In the genomic region with DNA sequence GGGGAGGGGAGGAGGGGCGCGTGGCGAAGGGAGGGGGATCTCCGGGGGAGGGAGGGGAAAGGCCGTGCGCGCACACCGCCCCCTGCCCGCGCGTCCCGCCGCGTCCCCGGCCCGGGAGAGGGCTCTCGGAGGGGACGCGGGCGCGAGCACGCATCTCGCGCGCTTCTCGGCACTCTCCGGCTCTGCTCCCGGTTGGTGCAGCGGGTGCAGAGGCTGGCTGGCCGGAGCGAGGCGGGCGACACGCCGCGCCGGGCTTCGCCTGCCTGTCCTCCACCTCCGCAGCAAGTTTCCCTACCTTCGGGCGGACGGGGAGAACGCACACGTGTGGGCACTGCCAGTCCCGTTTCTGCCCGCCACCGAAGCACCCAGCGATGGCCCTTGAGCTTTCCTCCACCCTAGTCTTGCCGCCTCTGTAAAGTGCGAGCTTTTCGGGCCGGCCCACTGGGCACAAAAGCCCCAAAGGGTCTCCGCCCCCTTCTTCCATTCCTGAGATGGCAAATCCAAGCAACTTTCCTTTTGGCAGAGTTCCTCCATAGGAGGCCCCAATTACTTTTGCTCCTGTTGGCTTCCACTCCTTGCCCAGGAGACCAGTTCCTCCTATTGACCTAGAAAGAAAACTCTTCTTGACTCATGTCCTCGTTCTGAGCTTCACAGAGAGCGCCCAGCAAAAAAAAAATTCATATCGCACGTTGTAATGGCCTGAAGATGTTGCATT, we compare ENCODE assay signal across 8 cellular contexts. TPM values are rescaled to one million over a fixed set of nuclear protein-coding genes. Genes with fewer than 3 reads are reported as not detected.
A peak's percentile ranks its signal among the peaks of the same experiment; 100 is the strongest.
DNase-seq lines count a peak whose midpoint lies in the region; ATAC-seq and TF ChIP-seq lines count a peak whose summit lies in the region.

No MANE protein-coding gene starts in this region.

- DNase-seq in GF-D8 (lab: John Stamatoyannopoulos, UW), result peak; percentile 45
- peak; percentile 61 for DNase-seq in GOT3 (lab: John Stamatoyannopoulos, UW)
- peak; percentile 64 to 72 for DNase-seq in Kasumi-1 (lab: John Stamatoyannopoulos, UW)
- peak; percentile 98 for DNase-seq in SK-N-SH
- peak; percentile 72 for DNase-seq in amniotic epithelial cell (ENCODE audit: low read depth)
- peak; percentile 80 for DNase-seq in left ventricle myocardium inferior
- DNase-seq in psoas muscle, result peak; percentile 79 to 90

- no peaks in the 10 kb centered on the region for H3K9me3 ChIP-seq in SK-N-SH
- H3K9me3 ChIP-seq in left ventricle myocardium inferior (replicated peaks), result no peaks in the 10 kb centered on the region
- no peaks in the 10 kb centered on the region for H3K9me3 ChIP-seq in psoas muscle

- CTCF ChIA-PET in SK-N-SH (lab: Yijun Ruan, JAX), result interaction anchor here (0.6 to 23.1 kb wide), 12 partner anchors 10 to 140 kb away, joined by 3 to 272 read pairs (median 5); a partner anchor contains a TSS

- peak overlapping the region; percentile 89 to 97 for H3K27ac ChIP-seq in SK-N-SH (ENCODE audit: low read depth in 2 of 2, low read length in 1 of 2)
- peak overlapping the region; percentile 98 for H3K27ac ChIP-seq in left ventricle myocardium inferior (replicated peaks)
- peak overlapping the region; percentile 92 for H3K27ac ChIP-seq in psoas muscle

- H4K20me1 ChIP-seq in SK-N-SH (ENCODE audit: insufficient read depth), result no peaks in the 10 kb centered on the region; the same call in 1 of the 2 replicates

- H3K27me3 ChIP-seq in SK-N-SH (ENCODE audit: insufficient read depth) (no peaks in the 10 kb centered on the region), left ventricle myocardium inferior (ENCODE audit: low read depth) (no peaks in the 10 kb centered on the region), psoas muscle (ENCODE audit: insufficient read depth in 3 of 3, low read length in 2 of 3) (no peaks in the 10 kb centered on the region)

- H3K9ac ChIP-seq in SK-N-SH, result peak overlapping the region; percentile 83

- H3F3A ChIP-seq in SK-N-SH (replicated peaks; ENCODE audit: insufficient read depth), result peaks cover 20% of the 10 kb centered on the region

- H3K36me3 ChIP-seq in SK-N-SH (replicated peaks in 1 of 2; ENCODE audit: control insufficient read depth in 1 of 2, insufficient read depth in 2 of 2, low read length in 1 of 2), result peaks cover 39 to 40% of the 10 kb centered on the region in 2 experiments
- H3K36me3 ChIP-seq in left ventricle myocardium inferior, result peaks cover 43% of the 10 kb centered on the region
- H3K36me3 ChIP-seq in psoas muscle (ENCODE audit: insufficient read depth in 1 of 2, low read depth in 1 of 2), result peaks cover 0 to 44% of the 10 kb centered on the region in 2 donors

- H3K9me2 ChIP-seq in SK-N-SH, result no peaks in the 10 kb centered on the region

- peak overlapping the region; percentile 77 to 78 for H3K4me3 ChIP-seq in SK-N-SH (ENCODE audit: low read depth in 2 of 2, low read length in 1 of 2)
- peak overlapping the region; percentile 84 for H3K4me3 ChIP-seq in left ventricle myocardium inferior
- peak overlapping the region; percentile 77 for H3K4me3 ChIP-seq in psoas muscle

- 15% methylated on average over 8 of the region's 57 CpGs for WGBS in SK-N-SH (ENCODE audit: low lambda C conversion rate)
- 0 to 1% (median 1%) methylated on average over 41 to 55 of the region's 57 CpGs for WGBS in psoas muscle, 3 donors

- peaks cover 41% of the 10 kb centered on the region for H3K79me2 ChIP-seq in SK-N-SH (ENCODE audit: insufficient read depth)

- TF ChIP-seq RAD21 in SK-N-SH (IDR thresholded peaks at IDR 0.05; ENCODE audit: low read length), result no peak

- TF ChIP-seq CTCF in SK-N-SH (IDR thresholded peaks at IDR 0.05) (no peak), left ventricle myocardium inferior (IDR thresholded peaks at IDR 0.05; ENCODE audit: borderline replicate concordance) (no peak), psoas muscle (IDR thresholded peaks at IDR 0.05) (no peak)

- TF ChIP-seq EP300 in SK-N-SH (IDR thresholded peaks at IDR 0.05; ENCODE audit: borderline replicate concordance in 1 of 2, low read depth in 1 of 2, low read length in 1 of 2), result no peak

- no peak overlapping the region for H2AFZ ChIP-seq in SK-N-SH (ENCODE audit: low read depth)

- ATAC-seq in psoas muscle (peak; percentile 79 to 84 (median 80)), GM18870 (IDR thresholded peaks at IDR 0.05; ENCODE audit: unreplicated experiment) (no peak)

- H3K4me1 ChIP-seq in SK-N-SH (ENCODE audit: control insufficient read depth in 1 of 2, insufficient read depth in 2 of 2, low read depth in 1 of 2, low read length in 1 of 2), result peaks cover 16 to 31% of the 10 kb centered on the region in 2 experiments; a peak in 3 of 4 replicates
- peaks cover 58% of the 10 kb centered on the region for H3K4me1 ChIP-seq in left ventricle myocardium inferior
- peaks cover 41% of the 10 kb centered on the region for H3K4me1 ChIP-seq in psoas muscle

- POLR2A ChIA-PET in SK-N-SH (lab: Yijun Ruan, JAX), result interaction anchor here (0.9 to 2.1 kb wide), 11 partner anchors 8 to 175 kb away, joined by 3 to 12 read pairs (median 4); a partner anchor contains a TSS

- peak overlapping the region; percentile 97 for H3K4me2 ChIP-seq in SK-N-SH

- intact Hi-C loops in left ventricle myocardium inferior (cut with micrococcal nuclease) (no loop called here), psoas muscle (cut with DNase I) (loop anchor here in 1 of 2 donors (1.0 kb wide), 1 partner anchor 8 kb away; no protein-coding TSS in a partner anchor)

TF ChIP-seq in SK-N-SH, 30 proteins besides CTCF, POLR2A, EP300 and RAD21 (continues in another document):
- TF ChIP-seq NRF1 (IDR thresholded peaks at IDR 0.05; ENCODE audit: low read depth, low read length) (0 out of 2 replicates have a peak, but pooled peaks have one; percentile 10), FOXJ3 (CRISPR knock-in tag; IDR thresholded peaks at IDR 0.05) (no peak), MXI1 (IDR thresholded peaks at IDR 0.05; ENCODE audit: low read depth, low read length) (peak; percentile 71)
- TF ChIP-seq, protein P1, sequence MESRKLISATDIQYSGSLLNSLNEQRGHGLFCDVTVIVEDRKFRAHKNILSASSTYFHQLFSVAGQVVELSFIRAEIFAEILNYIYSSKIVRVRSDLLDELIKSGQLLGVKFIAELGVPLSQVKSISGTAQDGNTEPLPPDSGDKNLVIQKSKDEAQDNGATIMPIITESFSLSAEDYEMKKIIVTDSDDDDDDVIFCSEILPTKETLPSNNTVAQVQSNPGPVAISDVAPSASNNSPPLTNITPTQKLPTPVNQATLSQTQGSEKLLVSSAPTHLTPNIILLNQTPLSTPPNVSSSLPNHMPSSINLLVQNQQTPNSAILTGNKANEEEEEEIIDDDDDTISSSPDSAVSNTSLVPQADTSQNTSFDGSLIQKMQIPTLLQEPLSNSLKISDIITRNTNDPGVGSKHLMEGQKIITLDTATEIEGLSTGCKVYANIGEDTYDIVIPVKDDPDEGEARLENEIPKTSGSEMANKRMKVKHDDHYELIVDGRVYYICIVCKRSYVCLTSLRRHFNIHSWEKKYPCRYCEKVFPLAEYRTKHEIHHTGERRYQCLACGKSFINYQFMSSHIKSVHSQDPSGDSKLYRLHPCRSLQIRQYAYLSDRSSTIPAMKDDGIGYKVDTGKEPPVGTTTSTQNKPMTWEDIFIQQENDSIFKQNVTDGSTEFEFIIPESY (IDR thresholded peaks at IDR 0.05; ENCODE audit: borderline replicate concordance, low read depth), result no peak
- TF ChIP-seq, protein P2, sequence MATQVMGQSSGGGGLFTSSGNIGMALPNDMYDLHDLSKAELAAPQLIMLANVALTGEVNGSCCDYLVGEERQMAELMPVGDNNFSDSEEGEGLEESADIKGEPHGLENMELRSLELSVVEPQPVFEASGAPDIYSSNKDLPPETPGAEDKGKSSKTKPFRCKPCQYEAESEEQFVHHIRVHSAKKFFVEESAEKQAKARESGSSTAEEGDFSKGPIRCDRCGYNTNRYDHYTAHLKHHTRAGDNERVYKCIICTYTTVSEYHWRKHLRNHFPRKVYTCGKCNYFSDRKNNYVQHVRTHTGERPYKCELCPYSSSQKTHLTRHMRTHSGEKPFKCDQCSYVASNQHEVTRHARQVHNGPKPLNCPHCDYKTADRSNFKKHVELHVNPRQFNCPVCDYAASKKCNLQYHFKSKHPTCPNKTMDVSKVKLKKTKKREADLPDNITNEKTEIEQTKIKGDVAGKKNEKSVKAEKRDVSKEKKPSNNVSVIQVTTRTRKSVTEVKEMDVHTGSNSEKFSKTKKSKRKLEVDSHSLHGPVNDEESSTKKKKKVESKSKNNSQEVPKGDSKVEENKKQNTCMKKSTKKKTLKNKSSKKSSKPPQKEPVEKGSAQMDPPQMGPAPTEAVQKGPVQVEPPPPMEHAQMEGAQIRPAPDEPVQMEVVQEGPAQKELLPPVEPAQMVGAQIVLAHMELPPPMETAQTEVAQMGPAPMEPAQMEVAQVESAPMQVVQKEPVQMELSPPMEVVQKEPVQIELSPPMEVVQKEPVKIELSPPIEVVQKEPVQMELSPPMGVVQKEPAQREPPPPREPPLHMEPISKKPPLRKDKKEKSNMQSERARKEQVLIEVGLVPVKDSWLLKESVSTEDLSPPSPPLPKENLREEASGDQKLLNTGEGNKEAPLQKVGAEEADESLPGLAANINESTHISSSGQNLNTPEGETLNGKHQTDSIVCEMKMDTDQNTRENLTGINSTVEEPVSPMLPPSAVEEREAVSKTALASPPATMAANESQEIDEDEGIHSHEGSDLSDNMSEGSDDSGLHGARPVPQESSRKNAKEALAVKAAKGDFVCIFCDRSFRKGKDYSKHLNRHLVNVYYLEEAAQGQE (IDR thresholded peaks at IDR 0.05; ENCODE audit: low read depth, low read length), result no peak

RNA-seq across cellular contexts. Expression of a gene that starts 0.4 kb away (rescaled TPM):
- polyA plus RNA-seq in SK-N-SH (2012; rRNA removed), result 32.2 and 45.4 TPM in 2 replicates
- 3.9 and 5.2 TPM in 2 replicates for polyA plus RNA-seq in SK-N-SH (2012; cell fraction: cytosol; rRNA removed)
- polyA plus RNA-seq in SK-N-SH (2012; cell fraction: nucleus; rRNA removed), result 305 and 362 TPM in 2 replicates
- 12.2 TPM for total RNA-seq in left ventricle myocardium inferior
- total RNA-seq in psoas muscle, result 1 to 10 TPM; 3.9 to 6.6 (median 5.9) TPM
- polyA plus RNA-seq in psoas muscle, result 1 to 10 TPM; 5.5 to 7.8 (median 6.8) TPM

RNA-seq across cellular contexts. Expression of a gene that starts 0.6 kb away (rescaled TPM):
- 14.6 and 21.8 TPM in 2 replicates for polyA plus RNA-seq in SK-N-SH (2012; rRNA removed)
- polyA plus RNA-seq in SK-N-SH (2012; cell fraction: cytosol; rRNA removed), result 7.9 and 10.3 TPM in 2 replicates
- polyA plus RNA-seq in SK-N-SH (2012; cell fraction: nucleus; rRNA removed), result 41.0 and 89.7 TPM in 2 replicates
- 26.5 TPM for total RNA-seq in left ventricle myocardium inferior
- 10 to 100 TPM; 15.7 to 22.8 (median 19.8) TPM for total RNA-seq in psoas muscle
- 1 to 10 TPM; 3.3 to 8.8 (median 4.7) TPM for polyA plus RNA-seq in psoas muscle

RNA-seq across cellular contexts. Expression of a gene that starts 26.0 kb away (rescaled TPM):
- 0.25 and 0.31 TPM in 2 replicates for polyA plus RNA-seq in SK-N-SH (2012; rRNA removed)
- polyA plus RNA-seq in SK-N-SH (2012; cell fraction: cytosol; rRNA removed), result 0.03 and 0.16 TPM in 2 replicates
- 2.4 and 2.5 TPM in 2 replicates for polyA plus RNA-seq in SK-N-SH (2012; cell fraction: nucleus; rRNA removed)
- total RNA-seq in left ventricle myocardium inferior, result 1.1 TPM
- total RNA-seq in psoas muscle, result 1 to 10 TPM in 2 of 4 donors, under 1 TPM in 2; 0.40 to 1.6 (median 0.94) TPM
- under 1 TPM; 0.19 to 0.73 (median 0.35) TPM for polyA plus RNA-seq in psoas muscle

RNA-seq across cellular contexts. Expression of a gene that starts 50.9 kb away (rescaled TPM):
- polyA plus RNA-seq in SK-N-SH (2012; rRNA removed) (35.0 and 36.6 TPM in 2 replicates), psoas muscle (10 to 100 TPM in 1 of 3 donors, 1 to 10 TPM in 2; 3.7 to 10.8 (median 8.2) TPM)
- polyA plus RNA-seq in SK-N-SH (2012; cell fraction: cytosol; rRNA removed), result 20.6 and 30.6 TPM in 2 replicates
- 67.2 and 75.5 TPM in 2 replicates for polyA plus RNA-seq in SK-N-SH (2012; cell fraction: nucleus; rRNA removed)
- total RNA-seq in left ventricle myocardium inferior (14.9 TPM), psoas muscle (10 to 100 TPM in 1 of 4 donors, 1 to 10 TPM in 3; 5.0 to 10.7 (median 6.2) TPM)

Comparison
In these comparisons a context has a peak if more than half of its experiments do, and no peak if none do; other contexts are left out.
1. DNase-seq: peak in every context shown above with its lines; median percentile 98 in SK-N-SH; 84 in psoas muscle; 80 in left ventricle myocardium inferior; 72 in amniotic epithelial cell; 68 in Kasumi-1; 61 in GOT3; 45 in GF-D8.